ENCODE assay signal across 1 cellular context in the genomic region with DNA sequence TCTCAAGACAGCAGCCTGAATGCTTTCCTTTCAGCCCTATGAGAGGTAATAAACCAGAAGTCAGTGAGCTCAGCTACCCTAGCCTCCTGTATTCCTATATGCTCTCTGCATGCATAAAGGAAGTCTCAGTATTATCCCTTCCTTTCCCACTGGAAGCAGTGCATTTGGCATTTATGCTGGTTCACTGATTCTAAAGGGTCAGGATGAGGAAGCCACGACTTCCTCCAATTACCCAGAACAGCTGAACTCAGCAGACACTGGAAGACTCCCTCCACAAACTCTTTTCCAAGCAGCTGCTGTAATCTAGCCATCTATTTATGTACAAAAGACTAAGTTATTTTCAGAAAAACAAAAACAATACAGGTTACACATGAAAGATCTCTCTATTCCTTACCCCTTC.
TF ChIP-seq lines count a peak whose summit lies in the region.

No MANE protein-coding gene starts in this region.

TF ChIP-seq in GM23338, 12 proteins besides CTCF, POLR2A, EP300 and RAD21 (continued from another document):
- TF ChIP-seq, protein P1, sequence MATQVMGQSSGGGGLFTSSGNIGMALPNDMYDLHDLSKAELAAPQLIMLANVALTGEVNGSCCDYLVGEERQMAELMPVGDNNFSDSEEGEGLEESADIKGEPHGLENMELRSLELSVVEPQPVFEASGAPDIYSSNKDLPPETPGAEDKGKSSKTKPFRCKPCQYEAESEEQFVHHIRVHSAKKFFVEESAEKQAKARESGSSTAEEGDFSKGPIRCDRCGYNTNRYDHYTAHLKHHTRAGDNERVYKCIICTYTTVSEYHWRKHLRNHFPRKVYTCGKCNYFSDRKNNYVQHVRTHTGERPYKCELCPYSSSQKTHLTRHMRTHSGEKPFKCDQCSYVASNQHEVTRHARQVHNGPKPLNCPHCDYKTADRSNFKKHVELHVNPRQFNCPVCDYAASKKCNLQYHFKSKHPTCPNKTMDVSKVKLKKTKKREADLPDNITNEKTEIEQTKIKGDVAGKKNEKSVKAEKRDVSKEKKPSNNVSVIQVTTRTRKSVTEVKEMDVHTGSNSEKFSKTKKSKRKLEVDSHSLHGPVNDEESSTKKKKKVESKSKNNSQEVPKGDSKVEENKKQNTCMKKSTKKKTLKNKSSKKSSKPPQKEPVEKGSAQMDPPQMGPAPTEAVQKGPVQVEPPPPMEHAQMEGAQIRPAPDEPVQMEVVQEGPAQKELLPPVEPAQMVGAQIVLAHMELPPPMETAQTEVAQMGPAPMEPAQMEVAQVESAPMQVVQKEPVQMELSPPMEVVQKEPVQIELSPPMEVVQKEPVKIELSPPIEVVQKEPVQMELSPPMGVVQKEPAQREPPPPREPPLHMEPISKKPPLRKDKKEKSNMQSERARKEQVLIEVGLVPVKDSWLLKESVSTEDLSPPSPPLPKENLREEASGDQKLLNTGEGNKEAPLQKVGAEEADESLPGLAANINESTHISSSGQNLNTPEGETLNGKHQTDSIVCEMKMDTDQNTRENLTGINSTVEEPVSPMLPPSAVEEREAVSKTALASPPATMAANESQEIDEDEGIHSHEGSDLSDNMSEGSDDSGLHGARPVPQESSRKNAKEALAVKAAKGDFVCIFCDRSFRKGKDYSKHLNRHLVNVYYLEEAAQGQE (IDR thresholded peaks at IDR 0.05; ENCODE audit: unreplicated experiment), result no peak
- no peak for TF ChIP-seq CREB1 (CRISPR knock-in tag; IDR thresholded peaks at IDR 0.05; ENCODE audit: low read depth)
